In genomic region chr1:161553631-161554030, GRCh38 we compare ENCODE assay signal across 5 cellular contexts. TPM values are rescaled to one million over a fixed set of nuclear protein-coding genes. Genes with fewer than 3 reads are reported as not detected.
"Had no signal": no experiment of that assay in that cellular context is flagged by ENCODE, and none has a peak within 500 bp of the region (broad histone marks: within the 10 kb centered on the region; RNA-seq: fewer than 3 reads in every experiment).

No MANE protein-coding gene starts in this region.

RNA-seq across cellular contexts. Expression of gene FCGR3A, which starts 4.0 kb away (rescaled TPM):
- total RNA-seq: activated CD4-positive, alpha-beta memory T cell treated with anti-CD3 and anti-CD28 coated beads for 36 hours; activated CD4-positive, alpha-beta T cell treated with anti-CD3 and anti-CD28 coated beads, Interleukin-2, amount 10 ng/mL, durations not matched to agents 24 days and 14 days; activated T-helper 2 cell treated with anti-CD3 and anti-CD28 coated beads, Interferon-gamma antibody, Interleukin-2, Interleukin-4, amounts not matched to agents 10 μg/mL and 5 μg/mL and 100 μg/mL, durations not matched to agents 14 hours and 24 hours and 36 hours; bronchial epithelial cell; cardiac muscle cell had no signal
- polyA plus RNA-seq: cardiac muscle cell had no signal

RNA-seq across cellular contexts. Expression of gene HSPA6, which starts 29.3 kb away (rescaled TPM):
- total RNA-seq: cardiac muscle cell had no signal
- polyA plus RNA-seq: cardiac muscle cell had no signal

RNA-seq across cellular contexts. Expression of gene FCGR2A, which starts 48.4 kb away (rescaled TPM):
- total RNA-seq: activated CD4-positive, alpha-beta T cell treated with anti-CD3 and anti-CD28 coated beads, Interleukin-2, amount 10 ng/mL, durations not matched to agents 24 days and 14 days; bronchial epithelial cell; cardiac muscle cell had no signal
- polyA plus RNA-seq: cardiac muscle cell had no signal
